In genomic region chr9:110125207-110125751, GRCh38 we compare ENCODE assay signal across 8 cellular contexts.
DNase-seq lines count a peak whose midpoint lies in the region; ATAC-seq and TF ChIP-seq lines count a peak whose summit lies in the region.

No MANE protein-coding gene starts in this region.

- peak overlapping the region; percentile 86 for H3K27ac Mint-ChIP-seq in activated CD4-positive, alpha-beta T cell treated with anti-CD3 and anti-CD28 coated beads, Interleukin-2, amount 10 ng/mL, durations not matched to agents 7 days and 5 days

- no peak for TF ChIP-seq EP300 in upper lobe of left lung (IDR thresholded peaks at IDR 0.05)

- no peak overlapping the region for H3K4me3 Mint-ChIP-seq in activated CD4-positive, alpha-beta T cell treated with anti-CD3 and anti-CD28 coated beads, Interleukin-2, amount 10 ng/mL, durations not matched to agents 7 days and 5 days

- DNase-seq in activated CD4-positive, alpha-beta T cell treated with anti-CD3 and anti-CD28 coated beads, Interleukin-2, amount 10 ng/mL, durations not matched to agents 7 days and 5 days: no peak
- DNase-seq in activated CD4-positive, alpha-beta T cell treated with anti-CD3 and anti-CD28 coated beads, Interleukin-2, amount 50 U/mL, for 48 hours: no peak
- DNase-seq in mesendoderm (peak; percentile 94), upper lobe of left lung (peak; percentile 78 to 87)
- no peak for DNase-seq in stimulated activated naive CD8-positive, alpha-beta T cell treated with anti-CD3 and anti-CD28 coated beads, Interleukin-15, Interleukin-2, amounts not matched to agents 100 U/mL and 50 U/mL, for 24 hours

- H3K9me3 Mint-ChIP-seq in activated CD4-positive, alpha-beta T cell treated with anti-CD3 and anti-CD28 coated beads, Interleukin-2, amount 10 ng/mL, durations not matched to agents 7 days and 5 days: no peaks in the 10 kb centered on the region

- no peak overlapping the region for H2BK15ac ChIP-seq in mesendoderm (replicated peaks; ENCODE audit: low read depth)

- H3K4me1 Mint-ChIP-seq in activated CD4-positive, alpha-beta T cell treated with anti-CD3 and anti-CD28 coated beads, Interleukin-2, amount 10 ng/mL, durations not matched to agents 7 days and 5 days: peaks cover 37% of the 10 kb centered on the region

- no peaks in the 10 kb centered on the region for H3K79me2 ChIP-seq in mesendoderm (ENCODE audit: control insufficient read depth, insufficient read depth, low read length)

- TF ChIP-seq CTCF in upper lobe of left lung (IDR thresholded peaks at IDR 0.05): no peak

- no peak overlapping the region for H4K5ac ChIP-seq in mesendoderm (ENCODE audit: low read length)

- peak overlapping the region; percentile 51 to 56 for H3K4me3 ChIP-seq in duodenal mucosa (ENCODE audit: low read depth in 1 of 2, low read length in 2 of 2)
- no peak overlapping the region for H3K4me3 ChIP-seq in mesendoderm (ENCODE audit: low read length)
- peak overlapping the region in 3 of 4 donors; percentile 7 to 39 (median 8) for H3K4me3 ChIP-seq in upper lobe of left lung

- whole genome bisulfite sequencing in mesendoderm (ENCODE audit: extremely low coverage, insufficient coverage, low lambda C conversion rate): no CpG with 5 or more reads among the region's 16 CpGs
- WGBS in upper lobe of left lung, 2 donors: 44 to 62% methylated on average over 3 to 16 of the region's 16 CpGs

- CTCF ChIA-PET in activated CD4-positive, alpha-beta T cell treated with anti-CD3 and anti-CD28 coated beads, Interleukin-2, amount 10 ng/mL, durations not matched to agents 7 days and 5 days (lab: Charles Lee): interaction anchor here (0.6 to 1.2 kb wide), 4 partner anchors 13 to 231 kb away, joined by 3 to 4 read pairs (median 3); no protein-coding TSS in a partner anchor

- no peaks in the 10 kb centered on the region for H3K9me3 ChIP-seq in duodenal mucosa (ENCODE audit: control insufficient read depth in 1 of 2, low read length in 2 of 2)
- no peaks in the 10 kb centered on the region for H3K9me3 ChIP-seq in upper lobe of left lung

- H3K36me3 ChIP-seq in duodenal mucosa (ENCODE audit: control insufficient read depth in 1 of 2, insufficient read depth in 2 of 2, low read length in 2 of 2): no peaks in the 10 kb centered on the region
- H3K36me3 ChIP-seq in mesendoderm (ENCODE audit: control insufficient read depth, insufficient read depth, low read length): no peaks in the 10 kb centered on the region
- no peaks in the 10 kb centered on the region for H3K36me3 ChIP-seq in upper lobe of left lung

- H3K36me3 Mint-ChIP-seq in activated CD4-positive, alpha-beta T cell treated with anti-CD3 and anti-CD28 coated beads, Interleukin-2, amount 10 ng/mL, durations not matched to agents 7 days and 5 days (ENCODE audit: low read depth): peaks cover 3% of the 10 kb centered on the region

- no peak overlapping the region for H3K4me2 ChIP-seq in mesendoderm (ENCODE audit: low read length)

- H3K9ac ChIP-seq in duodenal mucosa (ENCODE audit: low read depth in 1 of 2, low read length in 2 of 2) (peak overlapping the region; percentile 63 to 67), mesendoderm (ENCODE audit: low read length) (peak overlapping the region; percentile 15)

- no peak overlapping the region for H2AK5ac ChIP-seq in mesendoderm (ENCODE audit: low read length)

- no peaks in the 10 kb centered on the region for H3K79me1 ChIP-seq in mesendoderm (ENCODE audit: low read length)

- H3K27ac ChIP-seq in duodenal mucosa (ENCODE audit: low read depth, low read length) (peak overlapping the region; percentile 81), mesendoderm (ENCODE audit: low read depth, low read length) (no peak overlapping the region), upper lobe of left lung (peak overlapping the region; percentile 68 to 83 (median 73))

- H3K18ac ChIP-seq in mesendoderm (ENCODE audit: low read length): no peak overlapping the region

- no peak overlapping the region for H2BK5ac ChIP-seq in mesendoderm (ENCODE audit: low read length)

- no peak overlapping the region for H4K8ac ChIP-seq in mesendoderm (ENCODE audit: low read depth, low read length)

- peak in 3 of 4 donors; percentile 17 to 58 (median 44) for TF ChIP-seq POLR2A in upper lobe of left lung (IDR thresholded peaks at IDR 0.05)

- H2BK120ac ChIP-seq in mesendoderm (ENCODE audit: low read depth, low read length): no peak overlapping the region

- peaks cover 34 to 43% of the 10 kb centered on the region in 2 donors for H3K4me1 ChIP-seq in duodenal mucosa (ENCODE audit: control insufficient read depth in 1 of 2, insufficient read depth in 2 of 2, low read length in 2 of 2)
- peaks cover 10% of the 10 kb centered on the region for H3K4me1 ChIP-seq in mesendoderm (ENCODE audit: control insufficient read depth, low read depth, low read length)
- H3K4me1 ChIP-seq in upper lobe of left lung: peaks cover 54 to 85% (median 60%) of the 10 kb centered on the region in 4 donors

- no peak overlapping the region for H3K23ac ChIP-seq in mesendoderm (ENCODE audit: low read length)

- POLR2A ChIA-PET in activated CD4-positive, alpha-beta T cell treated with anti-CD3 and anti-CD28 coated beads, Interleukin-2, amount 10 ng/mL, durations not matched to agents 7 days and 5 days (lab: Charles Lee): no interaction called here

- ATAC-seq in upper lobe of left lung (ENCODE audit: low FRiP score in 2 of 2) (peak; percentile 90 to 92), HG03520 (IDR thresholded peaks at IDR 0.05; ENCODE audit: unreplicated experiment) (no peak), HG03457 (IDR thresholded peaks at IDR 0.05; ENCODE audit: unreplicated experiment) (no peak)
- no peak for ATAC-seq in stimulated activated naive CD8-positive, alpha-beta T cell treated with anti-CD3 and anti-CD28 coated beads, Interleukin-15, Interleukin-2, amounts not matched to agents 100 U/mL and 50 U/mL, for 24 hours

- H3K27me3 ChIP-seq in duodenal mucosa (ENCODE audit: control insufficient read depth in 1 of 2, insufficient read depth in 2 of 2, low read length in 2 of 2) (no peaks in the 10 kb centered on the region), mesendoderm (ENCODE audit: insufficient read depth, low read length, poor library complexity) (no peaks in the 10 kb centered on the region), upper lobe of left lung (no peaks in the 10 kb centered on the region)

- H3K56ac ChIP-seq in mesendoderm (ENCODE audit: low read length): peak overlapping the region; percentile 25

- no peaks in the 10 kb centered on the region for H3K27me3 Mint-ChIP-seq in activated CD4-positive, alpha-beta T cell treated with anti-CD3 and anti-CD28 coated beads, Interleukin-2, amount 10 ng/mL, durations not matched to agents 7 days and 5 days

- no peak overlapping the region for H3K4ac ChIP-seq in mesendoderm (ENCODE audit: low read depth, low read length)

Comparison
In these comparisons a context has a peak if more than half of its experiments do, and no peak if none do; other contexts are left out.
1. DNase-seq: peak in mesendoderm (single experiment) and upper lobe of left lung (2 of 2); none in activated CD4-positive, alpha-beta T cell treated with anti-CD3 and anti-CD28 coated beads, Interleukin-2, amount 10 ng/mL, durations not matched to agents 7 days and 5 days (single experiment), activated CD4-positive, alpha-beta T cell treated with anti-CD3 and anti-CD28 coated beads, Interleukin-2, amount 50 U/mL, for 48 hours (0 of 2) and stimulated activated naive CD8-positive, alpha-beta T cell treated with anti-CD3 and anti-CD28 coated beads, Interleukin-15, Interleukin-2, amounts not matched to agents 100 U/mL and 50 U/mL, for 24 hours (single experiment).
2. ATAC-seq: peak in upper lobe of left lung (2 of 2); none in HG03520 (single experiment), HG03457 (single experiment) and stimulated activated naive CD8-positive, alpha-beta T cell treated with anti-CD3 and anti-CD28 coated beads, Interleukin-15, Interleukin-2, amounts not matched to agents 100 U/mL and 50 U/mL, for 24 hours (single experiment).